ENCODE assay signal across 8 cellular contexts in genomic region chr3:160449660-160450598, GRCh38. TPM values are rescaled to one million over a fixed set of nuclear protein-coding genes. Genes with fewer than 3 reads are reported as not detected.
DNase-seq lines count a peak whose midpoint lies in the region; ATAC-seq, FAIRE-seq and TF ChIP-seq lines count a peak whose summit lies in the region.

TSS of gene TRIM59 (minus strand) at chr3:160449786. CDS start at chr3:160439183, 10,603 bp downstream.

- H3K9ac ChIP-seq in neuronal stem cell (ENCODE audit: low read depth, low read length, poor library complexity): peak within 1 kb of the TSS; percentile 95

- CTCF ChIA-PET in RWPE1 (lab: Yijun Ruan, JAX): no interaction called here

- TF ChIP-seq CTCF in RWPE1 (conservative IDR thresholded peaks at IDR 0.05; ENCODE audit: low read depth): no peak

- peak within 1 kb of the TSS; percentile 98 for H3K27ac ChIP-seq in RWPE1
- H3K27ac ChIP-seq in neuronal stem cell (replicated peaks; ENCODE audit: low read length): peak within 1 kb of the TSS; percentile 98

- peaks cover 0 to 2% of the 10 kb centered on the region in 2 donors for H3K36me3 ChIP-seq in neuronal stem cell (replicated peaks in 1 of 2; ENCODE audit: control insufficient read depth in 2 of 2, insufficient read depth in 2 of 2, low read length in 2 of 2)

- peak within 1 kb of the TSS; percentile 83 for H2BK15ac ChIP-seq in neuronal stem cell (ENCODE audit: low read length)

- peak within 1 kb of the TSS; percentile 53 to 97 for H3K4me3 ChIP-seq in neuronal stem cell (ENCODE audit: low read length in 2 of 2)

- peak within 1 kb of the TSS; percentile 95 for H2AK5ac ChIP-seq in neuronal stem cell (ENCODE audit: low read depth, low read length)

- WGBS in neuronal stem cell (ENCODE audit: extremely low coverage in 2 of 2, insufficient read length in 2 of 2, insufficient replicate concordance in 1 of 2), 2 donors: no CpG with 5 or more reads among the region's 71 CpGs

- peak within 1 kb of the TSS; percentile 88 for H2BK5ac ChIP-seq in neuronal stem cell (ENCODE audit: low read length)

- DNase-seq in Ammon's horn (ENCODE audit: low spot score): peak; percentile 83
- peak; percentile 98 for DNase-seq in RWPE1 (ENCODE audit: low spot score)
- peak; percentile 68 to 94 (median 90) for DNase-seq in activated naive CD4-positive, alpha-beta T cell (lab: John Stamatoyannopoulos, UW)
- peak; percentile 77 to 82 for DNase-seq in frontal cortex (ENCODE audit: low spot score in 2 of 2)
- DNase-seq in neuronal stem cell (ENCODE audit: low spot score): peak; percentile 97
- peak; percentile 88 for DNase-seq in stromal cell of bone marrow (ENCODE audit: low read depth)

- H2BK12ac ChIP-seq in neuronal stem cell (ENCODE audit: low read length): peak within 1 kb of the TSS; percentile 63

- peak; percentile 92 for ATAC-seq in GM19351 (IDR thresholded peaks at IDR 0.05; ENCODE audit: unreplicated experiment)
- ATAC-seq in HG03521 (IDR thresholded peaks at IDR 0.05; ENCODE audit: unreplicated experiment): peak; percentile 91

- peak within 1 kb of the TSS; percentile 39 for H3K14ac ChIP-seq in neuronal stem cell (ENCODE audit: low read length)

- peak within 1 kb of the TSS; percentile 98 for H3K18ac ChIP-seq in neuronal stem cell (ENCODE audit: low read length)

- H3K9me3 ChIP-seq in neuronal stem cell (replicated peaks in 1 of 2; ENCODE audit: control insufficient read depth in 2 of 2, insufficient read depth in 1 of 2, low read depth in 1 of 2, low read length in 2 of 2): no peaks in the 10 kb centered on the region

- peaks cover 3% of the 10 kb centered on the region for H3K79me1 ChIP-seq in neuronal stem cell (ENCODE audit: low read depth, low read length)

- H3K23ac ChIP-seq in neuronal stem cell (ENCODE audit: low read depth, low read length, poor library complexity): peak within 1 kb of the TSS; percentile 86

- H2AFZ ChIP-seq in neuronal stem cell (ENCODE audit: low read length): peak within 1 kb of the TSS; percentile 94

- H4K8ac ChIP-seq in neuronal stem cell (ENCODE audit: low read depth, low read length): peak within 1 kb of the TSS; percentile 86

- peaks cover 0 to 8% of the 10 kb centered on the region in 2 donors for H3K4me1 ChIP-seq in neuronal stem cell (ENCODE audit: control insufficient read depth in 2 of 2, insufficient read depth in 1 of 2, low read depth in 1 of 2, low read length in 2 of 2)

- H2BK120ac ChIP-seq in neuronal stem cell (ENCODE audit: low read depth, low read length): peak within 1 kb of the TSS; percentile 82

- H3K27me3 ChIP-seq in neuronal stem cell (ENCODE audit: control insufficient read depth in 3 of 3, insufficient read depth in 3 of 3, low read depth in 1 of 3, low read length in 3 of 3): peaks cover 0 to 30% (median 0%) of the 10 kb centered on the region in 3 experiments

- POLR2A ChIA-PET in RWPE1 (lab: Yijun Ruan, JAX; ENCODE audit: low non-redundant PET): interaction anchor here (0.8 to 1.3 kb wide), 3 partner anchors 10 to 43 kb away, joined by 3 to 8 read pairs (median 3); no protein-coding TSS in a partner anchor

- no peak within 1 kb of the TSS for H3K4ac ChIP-seq in neuronal stem cell (ENCODE audit: low read length)

- peak within 1 kb of the TSS; percentile 47 for H4K91ac ChIP-seq in neuronal stem cell (ENCODE audit: low read depth, low read length, poor library complexity)

- no peak for FAIRE-seq in frontal cortex (lab: Jason Lieb, UNC)

- peak within 1 kb of the TSS; percentile 80 for H3K4me2 ChIP-seq in neuronal stem cell (ENCODE audit: insufficient read depth, low read length, poor library complexity, severe bottlenecking)

RNA-seq across cellular contexts. Expression of gene TRIM59, which starts in this region (rescaled TPM):
- 11.0 TPM for total RNA-seq in frontal cortex
- polyA plus RNA-seq in neuronal stem cell (2013, experiment 1 of 2): 44.2 TPM
- polyA plus RNA-seq in neuronal stem cell (2013, experiment 2 of 2): 43.4 TPM

Comparison
In these comparisons a context has a peak if more than half of its experiments do, and no peak if none do; other contexts are left out.
1. Peak in every context shown above with its lines: DNase-seq, ATAC-seq, H3K4me3 ChIP-seq and H3K27ac ChIP-seq.